ENCODE assay signal across 11 cellular contexts in genomic region chr4:150518559-150518958, GRCh38.
DNase-seq lines count a peak whose midpoint lies in the region; ATAC-seq and TF ChIP-seq lines count a peak whose summit lies in the region.
"Had no signal": no experiment of that assay in that cellular context is flagged by ENCODE, and none has a peak within 500 bp of the region (broad histone marks: within the 10 kb centered on the region; RNA-seq: fewer than 3 reads in every experiment).

No MANE protein-coding gene starts in this region.

- peak; percentile 7 for DNase-seq in 8988T
- DNase-seq in GM23248, result peak; percentile 77
- no peak for DNase-seq in T-cell
- DNase-seq in foreskin keratinocyte, result peak; percentile 34 to 70
- no peak for DNase-seq in KG1 (lab: John Stamatoyannopoulos, UW)
- DNase-seq: left cardiac atrium, NCI-H526 treated with DMSO at 0.1 percent for 48 hours had no signal

- H3K9me3 Mint-ChIP-seq in T-cell, result no peaks in the 10 kb centered on the region

- peaks cover 33% of the 10 kb centered on the region for H3K36me3 Mint-ChIP-seq in T-cell

- in situ Hi-C loops in GM23248 (cut with MboI), result no loop called here

- H3K9me2 ChIP-seq in GM23248 (ENCODE audit: insufficient read depth), result no peaks in the 10 kb centered on the region; the same call in 1 of the 2 replicates

- CTCF ChIA-PET in T-cell (lab: Charles Lee), result no interaction called here

- H3K9ac ChIP-seq in GM23248, result peak overlapping the region; percentile 27; the same call in 1 of the 2 replicates
- H3K9ac ChIP-seq: BLaER1 treated with 17β-estradiol and CSF1 and Interleukin-3, amounts not matched to agents 10 nM and 100 nM had no signal

- H3K4me2 ChIP-seq in GM23248 (ENCODE audit: unreplicated experiment), result peak overlapping the region; percentile 18
- H3K4me2 ChIP-seq: BLaER1 treated with 17β-estradiol and CSF1 and Interleukin-3, amounts not matched to agents 10 nM and 100 nM had no signal

- no peaks in the 10 kb centered on the region for H3K27me3 ChIP-seq in GM23248 (replicated peaks; ENCODE audit: insufficient read depth)
- H3K27me3 ChIP-seq in foreskin keratinocyte, result no peaks in the 10 kb centered on the region
- H3K27me3 ChIP-seq: BLaER1 treated with 17β-estradiol and CSF1 and Interleukin-3, amounts not matched to agents 10 nM and 100 nM had no signal

- no peak overlapping the region for H2AFZ ChIP-seq in GM23248

- H3K27ac Mint-ChIP-seq in T-cell, result peak overlapping the region; percentile 40 to 70

- H3F3A ChIP-seq in GM23248 (ENCODE audit: insufficient read depth), result no peaks in the 10 kb centered on the region

- H3K36me3 ChIP-seq in GM23248 (ENCODE audit: low read depth), result no peaks in the 10 kb centered on the region
- H3K36me3 ChIP-seq: BLaER1 treated with 17β-estradiol and CSF1 and Interleukin-3, amounts not matched to agents 10 nM and 100 nM had no signal

- H3K27ac ChIP-seq in GM23248, result peak overlapping the region; percentile 16; the same call in 1 of the 2 replicates
- peak overlapping the region; percentile 41 for H3K27ac ChIP-seq in foreskin keratinocyte
- H3K27ac ChIP-seq: BLaER1 treated with 17β-estradiol and CSF1 and Interleukin-3, amounts not matched to agents 10 nM and 100 nM had no signal

- H3K4me3 ChIP-seq in GM23248, result no peak overlapping the region
- H3K4me3 ChIP-seq: BLaER1 treated with 17β-estradiol and CSF1 and Interleukin-3, amounts not matched to agents 10 nM and 100 nM had no signal

- H4K20me1 ChIP-seq in GM23248 (ENCODE audit: insufficient read depth), result no peaks in the 10 kb centered on the region

- no peaks in the 10 kb centered on the region for H3K79me2 ChIP-seq in GM23248 (ENCODE audit: insufficient read depth)

- 90 to 98% methylated on average over 3 of the region's 3 CpGs for WGBS in GM23248 (ENCODE audit: low coverage in 1 of 2, low lambda C conversion rate in 2 of 2, missing lambda C conversion rate in 2 of 2), 2 experiments

- H3K4me1 ChIP-seq in GM23248 (ENCODE audit: insufficient read depth) (peaks cover 10% of the 10 kb centered on the region), foreskin keratinocyte (peaks cover 12% of the 10 kb centered on the region)
- H3K4me1 ChIP-seq: BLaER1 treated with 17β-estradiol and CSF1 and Interleukin-3, amounts not matched to agents 10 nM and 100 nM had no signal

- no peak overlapping the region for H3K4me3 Mint-ChIP-seq in T-cell

- H3K9me3 ChIP-seq in GM23248 (ENCODE audit: low read depth), result no peaks in the 10 kb centered on the region
- H3K9me3 ChIP-seq: BLaER1 treated with 17β-estradiol and CSF1 and Interleukin-3, amounts not matched to agents 10 nM and 100 nM had no signal

- peak in 1 of 4 experiments; percentile 52 for ATAC-seq in T-cell (replicated peaks in 1 of 4)
- ATAC-seq in foreskin keratinocyte, result peak; percentile 98
- ATAC-seq in GM19452 (IDR thresholded peaks at IDR 0.05; ENCODE audit: unreplicated experiment), result no peak
- ATAC-seq in HG03039 (IDR thresholded peaks at IDR 0.05; ENCODE audit: unreplicated experiment), result no peak
- no peak for ATAC-seq in HG02885 (IDR thresholded peaks at IDR 0.05; ENCODE audit: poor library complexity, unreplicated experiment)

- POLR2A ChIA-PET in T-cell (lab: Charles Lee), result no interaction called here

- no peaks in the 10 kb centered on the region for H3K27me3 Mint-ChIP-seq in T-cell

- H3K4me1 Mint-ChIP-seq in T-cell, result peaks cover 0 to 15% (median 15%) of the 10 kb centered on the region in 3 donors

- TF ChIP-seq CTCF in foreskin keratinocyte (conservative IDR thresholded peaks at IDR 0.05), result no peak

Comparison
In these comparisons a context has a peak if more than half of its experiments do, and no peak if none do; other contexts are left out.
1. DNase-seq: peak in 8988T (single experiment), GM23248 (single experiment) and foreskin keratinocyte (2 of 2); none in T-cell (0 of 34) and KG1 (single experiment).